In genomic region chr12:31073527-31074332, GRCh38 we compare ENCODE assay signal across 8 cellular contexts. TPM values are rescaled to one million over a fixed set of nuclear protein-coding genes. Genes with fewer than 3 reads are reported as not detected.
DNase-seq lines count a peak whose midpoint lies in the region; ATAC-seq, FAIRE-seq and TF ChIP-seq lines count a peak whose summit lies in the region.
"Not testable (repeated sequence)": the region's sequence is repeated elsewhere in the genome, so short reads cannot be mapped to it uniquely, and the experiment has no call there.

TSS of gene DDX11 (plus strand) at chr12:31073860. CDS start at chr12:31078394, 4,534 bp downstream.

- peak within 1 kb of the TSS; percentile 86 for H3K4me3 ChIP-seq in Loucy (ENCODE audit: low read length, poor library complexity, severe bottlenecking)
- peak within 1 kb of the TSS; percentile 54 for H3K4me3 ChIP-seq in RWPE2 (ENCODE audit: severe bottlenecking)
- peak within 1 kb of the TSS; percentile 74 for H3K4me3 ChIP-seq in fibroblast of the aortic adventitia (ENCODE audit: low read depth, low read length)
- H3K4me3 ChIP-seq in neural cell (ENCODE audit: low read length): peak within 1 kb of the TSS; percentile 71

- not testable (repeated sequence) for H4K20me1 ChIP-seq in Loucy (ENCODE audit: insufficient read depth, low read length, poor library complexity, severe bottlenecking); neural cell (ENCODE audit: insufficient read depth)

- TF ChIP-seq CTCF in Loucy (conservative IDR thresholded peaks at IDR 0.05; ENCODE audit: low read length); RWPE2 (IDR thresholded peaks at IDR 0.05; ENCODE audit: poor library complexity, severe bottlenecking); fibroblast of the aortic adventitia (IDR thresholded peaks at IDR 0.05; ENCODE audit: insufficient read depth, low read length); neural cell (IDR thresholded peaks at IDR 0.05; ENCODE audit: poor library complexity, severe bottlenecking): not testable (repeated sequence)

- H3K9me3 ChIP-seq in Loucy (ENCODE audit: insufficient read depth, low read depth, low read length); RWPE2 (ENCODE audit: severe bottlenecking); neural cell (ENCODE audit: low read length): not testable (repeated sequence)

- peaks cover 27% of the 10 kb centered on the region for H3K36me3 Mint-ChIP-seq in activated T-helper 2 cell treated with anti-CD3 and anti-CD28 coated beads, Interferon-gamma antibody, Interleukin-2, Interleukin-4, amounts not matched to agents 10 μg/mL and 5 μg/mL and 100 μg/mL, durations not matched to agents 14 hours and 24 hours and 36 hours (ENCODE audit: low read depth)

- peaks cover 57% of the 10 kb centered on the region for H3K79me2 ChIP-seq in Loucy (ENCODE audit: insufficient read depth, low read length)
- H3K79me2 ChIP-seq in neural cell (replicated peaks; ENCODE audit: insufficient read depth, low read length): not testable (repeated sequence)

- H2AFZ ChIP-seq in Loucy (ENCODE audit: low read length) (peak within 1 kb of the TSS; percentile 82), neural cell (ENCODE audit: low read depth, low read length) (peak within 1 kb of the TSS; percentile 69)

- H3K4me2 ChIP-seq in Loucy (ENCODE audit: low read depth, low read length, poor library complexity, severe bottlenecking): peak within 1 kb of the TSS; percentile 74
- H3K4me2 ChIP-seq in neural cell (ENCODE audit: low read length): peak within 1 kb of the TSS; percentile 76

- peak within 1 kb of the TSS; percentile 99 for H3K4me3 Mint-ChIP-seq in activated T-helper 2 cell treated with anti-CD3 and anti-CD28 coated beads, Interferon-gamma antibody, Interleukin-2, Interleukin-4, amounts not matched to agents 10 μg/mL and 5 μg/mL and 100 μg/mL, durations not matched to agents 14 hours and 24 hours and 36 hours (ENCODE audit: low read depth)
- peak within 1 kb of the TSS; percentile 94 for H3K4me3 Mint-ChIP-seq in stimulated activated naive CD8-positive, alpha-beta T cell treated with anti-CD3 and anti-CD28 coated beads, Interleukin-15, amount 100 ng/mL, for 72 hours

- not testable (repeated sequence) for H3K36me3 ChIP-seq in Loucy (ENCODE audit: insufficient read depth, low read length); RWPE2 (ENCODE audit: low read depth); neural cell (ENCODE audit: insufficient read depth, low read length)

- H3K27ac Mint-ChIP-seq in activated T-helper 2 cell treated with anti-CD3 and anti-CD28 coated beads, Interferon-gamma antibody, Interleukin-2, Interleukin-4, amounts not matched to agents 10 μg/mL and 5 μg/mL and 100 μg/mL, durations not matched to agents 14 hours and 24 hours and 36 hours: peak within 1 kb of the TSS; percentile 98
- peak within 1 kb of the TSS; percentile 97 to 99 for H3K27ac Mint-ChIP-seq in stimulated activated naive CD8-positive, alpha-beta T cell treated with anti-CD3 and anti-CD28 coated beads, Interleukin-15, amount 100 ng/mL, for 72 hours

- peak; percentile 93 for DNase-seq in EL
- DNase-seq in H54 (ENCODE audit: insufficient read length, low spot score): peak; percentile 82
- peak; percentile 84 for DNase-seq in RWPE2 (ENCODE audit: low spot score)
- DNase-seq in activated T-helper 2 cell treated with anti-CD3 and anti-CD28 coated beads, Interferon-gamma antibody, Interleukin-2, Interleukin-4, amounts not matched to agents 10 μg/mL and 5 μg/mL and 100 μg/mL, durations not matched to agents 14 hours and 24 hours and 36 hours (ENCODE audit: low spot score): peak; percentile 93
- DNase-seq in fibroblast of the aortic adventitia (ENCODE audit: low read depth): peak; percentile 81
- peak; percentile 92 to 93 for DNase-seq in stimulated activated naive CD8-positive, alpha-beta T cell treated with anti-CD3 and anti-CD28 coated beads, Interleukin-15, amount 100 ng/mL, for 72 hours

- ATAC-seq in RWPE2 (ENCODE audit: low read depth): peak; percentile 89
- ATAC-seq in stimulated activated naive CD8-positive, alpha-beta T cell treated with anti-CD3 and anti-CD28 coated beads, Interleukin-15, amount 100 ng/mL, for 72 hours: peak; percentile 95

- not testable (repeated sequence) for TF ChIP-seq EP300 in neural cell (conservative IDR thresholded peaks at IDR 0.05; ENCODE audit: poor library complexity, severe bottlenecking)

- H3K4me1 ChIP-seq in Loucy (ENCODE audit: insufficient read depth, low read length, poor library complexity, severe bottlenecking); RWPE2 (ENCODE audit: insufficient read depth, poor library complexity, severe bottlenecking): not testable (repeated sequence)

- H3K9me3 Mint-ChIP-seq in activated T-helper 2 cell treated with anti-CD3 and anti-CD28 coated beads, Interferon-gamma antibody, Interleukin-2, Interleukin-4, amounts not matched to agents 10 μg/mL and 5 μg/mL and 100 μg/mL, durations not matched to agents 14 hours and 24 hours and 36 hours; stimulated activated naive CD8-positive, alpha-beta T cell treated with anti-CD3 and anti-CD28 coated beads, Interleukin-15, amount 100 ng/mL, for 72 hours: not testable (repeated sequence)

- peak; percentile 26; the same call in 1 of the 2 replicates for TF ChIP-seq POLR2A in H54 (IDR thresholded peaks at IDR 0.05; ENCODE audit: low read depth, low read length)

- not testable (repeated sequence) for H3K27me3 Mint-ChIP-seq in activated T-helper 2 cell treated with anti-CD3 and anti-CD28 coated beads, Interferon-gamma antibody, Interleukin-2, Interleukin-4, amounts not matched to agents 10 μg/mL and 5 μg/mL and 100 μg/mL, durations not matched to agents 14 hours and 24 hours and 36 hours (ENCODE audit: low read depth); stimulated activated naive CD8-positive, alpha-beta T cell treated with anti-CD3 and anti-CD28 coated beads, Interleukin-15, amount 100 ng/mL, for 72 hours

- peak; percentile 66 for FAIRE-seq in H54 (lab: Jason Lieb, UNC)

- H3K9ac ChIP-seq in Loucy (ENCODE audit: low read depth, low read length, poor library complexity, severe bottlenecking) (peak within 1 kb of the TSS; percentile 88), neural cell (ENCODE audit: low read length) (peak within 1 kb of the TSS; percentile 54)

- H3F3A ChIP-seq in Loucy (ENCODE audit: low read depth); neural cell (ENCODE audit: insufficient read depth, low read length, poor library complexity, severe bottlenecking): not testable (repeated sequence)

- not testable (repeated sequence) for H3K27me3 ChIP-seq in Loucy (ENCODE audit: insufficient read depth, low read length, poor library complexity, severe bottlenecking); RWPE2 (ENCODE audit: insufficient read depth, poor library complexity, severe bottlenecking); neural cell (ENCODE audit: insufficient read depth, low read depth, low read length)

- H3K27ac ChIP-seq in RWPE2 (ENCODE audit: poor library complexity, severe bottlenecking): peak within 1 kb of the TSS; percentile 59
- not testable (repeated sequence) for H3K27ac ChIP-seq in neural cell (ENCODE audit: low read length)

- TF ChIP-seq RAD21 in neural cell (conservative IDR thresholded peaks at IDR 0.05): not testable (repeated sequence)

- intact Hi-C loops in activated T-helper 2 cell treated with anti-CD3 and anti-CD28 coated beads, Interferon-gamma antibody, Interleukin-2, Interleukin-4, amounts not matched to agents 10 μg/mL and 5 μg/mL and 100 μg/mL, durations not matched to agents 14 hours and 24 hours and 36 hours (cut with micrococcal nuclease): loop anchor here (5.0 to 10.0 kb wide), 4 partner anchors 229 to 1681 kb away; partner anchors contain the start of genes IPO8 and YARS2

- not testable (repeated sequence) for H3K9me2 ChIP-seq in Loucy (replicated peaks; ENCODE audit: low read depth, low read length); neural cell (ENCODE audit: insufficient read depth, low read length)

- H3K4me1 Mint-ChIP-seq in activated T-helper 2 cell treated with anti-CD3 and anti-CD28 coated beads, Interferon-gamma antibody, Interleukin-2, Interleukin-4, amounts not matched to agents 10 μg/mL and 5 μg/mL and 100 μg/mL, durations not matched to agents 14 hours and 24 hours and 36 hours (ENCODE audit: low read depth): peaks cover 23% of the 10 kb centered on the region
- H3K4me1 Mint-ChIP-seq in stimulated activated naive CD8-positive, alpha-beta T cell treated with anti-CD3 and anti-CD28 coated beads, Interleukin-15, amount 100 ng/mL, for 72 hours: peaks cover 41% of the 10 kb centered on the region

TF ChIP-seq in neural cell, 6 proteins besides CTCF, POLR2A, EP300 and RAD21:
- TF ChIP-seq MXI1 (conservative IDR thresholded peaks at IDR 0.05; ENCODE audit: poor library complexity, severe bottlenecking): peak; percentile 88

RNA-seq across cellular contexts. Expression of gene DDX11, which starts in this region (rescaled TPM):
- total RNA-seq in activated T-helper 2 cell treated with anti-CD3 and anti-CD28 coated beads, Interferon-gamma antibody, Interleukin-2, Interleukin-4, amounts not matched to agents 10 μg/mL and 5 μg/mL and 100 μg/mL, durations not matched to agents 14 hours and 24 hours and 36 hours: 152 and 156 TPM in 2 replicates
- 15.2 and 17.0 TPM in 2 replicates for total RNA-seq in fibroblast of the aortic adventitia (ENCODE audit: low replicate concordance)
- 9.8 and 19.1 TPM in 2 replicates for polyA plus RNA-seq in neural cell
- polyA minus RNA-seq in neural cell: 12.6 and 19.2 TPM in 2 replicates
